In genomic region chr19:45492627-45493470, GRCh38 we compare ENCODE assay signal across 1 cellular context.
TF ChIP-seq lines count a peak whose summit lies in the region.

No MANE protein-coding gene starts in this region.

TF ChIP-seq in SK-N-SH, 30 proteins besides CTCF, POLR2A, EP300 and RAD21 (continued from another document):
- TF ChIP-seq ZBTB33 (IDR thresholded peaks at IDR 0.05; ENCODE audit: borderline replicate concordance, low read depth) = no peak
